ENCODE assay signal across 8 cellular contexts in genomic region chrX:85111347-85111746, GRCh38.
DNase-seq lines count a peak whose midpoint lies in the region; FAIRE-seq and TF ChIP-seq lines count a peak whose summit lies in the region.

No MANE protein-coding gene starts in this region.

- H3K9me3 ChIP-seq in small intestine (ENCODE audit: control insufficient read depth, low read depth): no peaks in the 10 kb centered on the region

- H3K27me3 ChIP-seq in small intestine (ENCODE audit: control insufficient read depth in 2 of 2, insufficient read depth in 2 of 2, low read length in 2 of 2): no peaks in the 10 kb centered on the region

- 29 to 39% (median 38%) methylated on average over 2 of the region's 2 CpGs for WGBS in small intestine, 3 donors

- H3K27ac ChIP-seq in small intestine (ENCODE audit: low read depth in 1 of 2, low read length in 1 of 2): no peak overlapping the region

- DNase-seq in NCI-H345 treated with DMSO at 0.1 percent for 48 hours (lab: John Stamatoyannopoulos, UW; ENCODE audit: unreplicated experiment) (peak; percentile 0), NCI-H345 (lab: John Stamatoyannopoulos, UW) (no peak), NCI-H2081 (lab: John Stamatoyannopoulos, UW) (peak; percentile 4 to 11), small intestine (peak; percentile 26), H54 (ENCODE audit: insufficient read length, low spot score) (no peak), GDM1 (lab: John Stamatoyannopoulos, UW) (no peak)
- DNase-seq in effector CD4-positive, alpha-beta T cell: no peak

- FAIRE-seq in endometrium (lab: Jason Lieb, UNC): peak; percentile 91
- peak; percentile 61 for FAIRE-seq in small intestine (lab: Jason Lieb, UNC)
- FAIRE-seq in H54 (lab: Jason Lieb, UNC): no peak

- no peaks in the 10 kb centered on the region for H3K4me1 ChIP-seq in small intestine (ENCODE audit: control insufficient read depth in 2 of 2, insufficient read depth in 1 of 2, low read depth in 1 of 2, low read length in 1 of 2)

- H3K36me3 ChIP-seq in small intestine (ENCODE audit: control insufficient read depth in 2 of 2, insufficient read depth in 2 of 2, low read length in 2 of 2): no peaks in the 10 kb centered on the region

- H3K4me3 ChIP-seq in small intestine (ENCODE audit: low read depth in 1 of 2, low read length in 2 of 2): no peak overlapping the region

- TF ChIP-seq POLR2A in H54 (IDR thresholded peaks at IDR 0.05; ENCODE audit: low read depth, low read length): no peak

Comparison
In these comparisons a context has a peak if more than half of its experiments do, and no peak if none do; other contexts are left out.
1. DNase-seq: peak in NCI-H345 treated with DMSO at 0.1 percent for 48 hours (single experiment), NCI-H2081 (2 of 2) and small intestine (single experiment); none in NCI-H345 (single experiment), H54 (single experiment), effector CD4-positive, alpha-beta T cell (single experiment) and GDM1 (single experiment).